In the genomic region with DNA sequence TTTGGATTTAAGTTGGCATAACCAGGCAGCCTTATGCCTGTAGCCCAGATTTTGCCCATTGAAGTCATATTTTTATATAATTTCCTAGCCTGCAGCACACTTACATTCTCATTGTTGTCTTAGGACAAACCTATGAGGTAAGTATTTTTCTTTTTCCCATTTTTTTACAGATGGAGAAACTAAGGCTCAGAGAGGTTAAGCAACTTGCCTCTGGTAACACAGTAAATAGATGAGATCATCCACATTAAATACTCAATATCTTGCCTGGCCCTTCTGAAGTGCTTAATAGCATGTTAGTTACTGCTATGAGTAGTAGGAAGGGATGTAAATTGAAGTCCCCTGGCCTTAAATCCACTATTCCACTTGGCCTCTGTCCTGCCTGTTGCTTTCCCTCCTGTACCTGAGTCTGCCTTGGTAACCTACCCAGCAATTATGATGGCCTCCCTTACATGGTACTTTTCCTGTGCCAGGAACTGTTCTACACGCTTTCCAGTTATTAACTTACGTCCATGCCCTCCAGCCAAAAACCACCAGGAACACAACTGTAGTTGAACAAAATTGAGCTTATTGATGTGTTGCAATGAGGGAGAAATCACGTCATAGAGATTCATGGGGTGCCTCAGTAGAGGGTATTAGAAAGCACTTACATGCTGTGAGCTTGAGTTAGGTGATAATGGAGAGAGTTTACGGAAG, we compare ENCODE assay signal across 19 cellular contexts.
"Had no signal": no experiment of that assay in that cellular context is flagged by ENCODE, and none has a peak within 500 bp of the region (broad histone marks: within the 10 kb centered on the region; RNA-seq: fewer than 3 reads in every experiment).

No MANE protein-coding gene starts in this region.

- H3K4me1 ChIP-seq: neural progenitor cell, upper lobe of left lung had no signal

- DNase-seq: effector CD4-positive, alpha-beta T cell; heart right ventricle; hypothalamus; kidney glomerular epithelial cell; mammary epithelial cell; natural killer cell; nucleus accumbens; ovary; right cardiac atrium; stimulated activated CD4-positive, alpha-beta T cell treated with anti-CD3 and anti-CD28 coated beads, Interleukin-2, amount 100 ng/mL, for 48 hours; stimulated activated naive CD4-positive, alpha-beta T cell treated with Interleukin-2 at 50 U/mL for 16 hours; upper lobe of left lung had no signal

- H3K9me3 ChIP-seq: heart right ventricle, ovary, upper lobe of left lung, vagina had no signal

- H3K4me3 ChIP-seq: coronary artery, heart right ventricle, neural progenitor cell, ovary, smooth muscle cell, upper lobe of left lung, vagina had no signal

- H3K36me3 ChIP-seq: heart right ventricle, neural progenitor cell, ovary, upper lobe of left lung, vagina had no signal

- FAIRE-seq: frontal cortex, islet of Langerhans had no signal

- ATAC-seq: heart right ventricle, left lobe of liver, natural killer cell, right cardiac atrium had no signal

- H3K9ac ChIP-seq: neural progenitor cell had no signal

- H3K4me2 ChIP-seq: neural progenitor cell, smooth muscle cell had no signal

- H3K27me3 ChIP-seq: heart right ventricle, neural progenitor cell, ovary, upper lobe of left lung, vagina had no signal

- H3K27ac ChIP-seq: heart right ventricle, neural progenitor cell, ovary, upper lobe of left lung, vagina had no signal
